8 cellular contexts compared by ENCODE assay signal in the genomic region with DNA sequence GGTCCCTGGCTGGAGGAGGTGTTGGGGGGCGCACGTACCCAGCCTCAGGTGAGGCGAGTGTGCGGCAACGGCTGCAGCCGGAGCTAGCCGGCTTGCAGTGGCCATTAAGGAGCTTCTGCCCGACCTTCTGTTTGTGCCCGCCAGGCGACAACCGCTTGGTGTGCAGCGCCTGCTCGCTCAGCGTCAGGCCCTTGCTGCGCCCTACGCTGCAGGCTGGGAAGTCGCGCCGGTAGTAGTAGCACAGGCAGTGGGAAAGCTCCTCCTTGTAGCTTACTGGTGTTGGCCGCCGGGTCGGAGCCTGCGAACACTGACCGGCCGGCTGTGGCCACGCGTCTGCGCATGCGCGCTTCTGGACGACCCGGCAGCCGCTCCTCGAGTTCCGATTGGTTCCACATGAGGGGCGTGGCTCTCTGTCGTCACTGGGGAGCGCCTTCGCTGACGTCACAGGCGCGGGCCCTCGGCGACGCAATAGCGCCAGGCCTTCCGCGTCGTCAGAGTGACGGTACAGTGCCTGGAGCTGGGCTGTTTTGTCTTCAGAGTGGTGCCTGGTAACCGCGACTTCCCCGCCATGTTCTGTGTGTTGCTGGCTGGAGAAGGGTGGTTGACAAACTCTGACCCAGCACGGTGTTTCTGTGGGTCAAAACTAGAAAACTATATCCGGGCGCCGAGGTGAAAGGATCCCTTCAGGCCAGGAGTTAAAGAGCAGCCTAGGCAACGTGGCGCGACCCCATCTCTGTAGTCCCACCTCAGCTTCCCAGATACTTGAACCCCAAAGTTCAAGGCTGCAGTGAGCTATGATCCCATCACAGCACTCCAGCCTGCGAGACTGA.
DNase-seq lines count a peak whose midpoint lies in the region; TF ChIP-seq lines count a peak whose summit lies in the region.

No MANE protein-coding gene starts in this region.

- in situ Hi-C loops in HAP-1 (cut with MboI; ENCODE audit: low sequenced_read_pairs), result no loop called here

- H3K36me3 ChIP-seq in HAP-1 (replicated peaks), result peaks cover 8% of the 10 kb centered on the region
- no peaks in the 10 kb centered on the region for H3K36me3 ChIP-seq in MM.1S (replicated peaks; ENCODE audit: insufficient read depth, low read length)
- H3K36me3 ChIP-seq in neuronal stem cell (replicated peaks in 1 of 2; ENCODE audit: control insufficient read depth in 2 of 2, insufficient read depth in 2 of 2, low read length in 2 of 2), result no peaks in the 10 kb centered on the region

- H3K4me1 ChIP-seq in HAP-1 (peaks cover 11% of the 10 kb centered on the region), MM.1S (ENCODE audit: low read length) (peaks cover 5% of the 10 kb centered on the region; the same call in 1 of the 2 replicates), neuronal stem cell (ENCODE audit: control insufficient read depth in 2 of 2, insufficient read depth in 1 of 2, low read depth in 1 of 2, low read length in 2 of 2) (peaks cover 2 to 7% of the 10 kb centered on the region in 2 donors)

- H2BK120ac ChIP-seq in neuronal stem cell (ENCODE audit: low read depth, low read length), result peak overlapping the region; percentile 91

- peak overlapping the region; percentile 30 for H4K91ac ChIP-seq in neuronal stem cell (ENCODE audit: low read depth, low read length, poor library complexity)

- H3K4ac ChIP-seq in neuronal stem cell (ENCODE audit: low read length), result no peak overlapping the region

- no peak overlapping the region for H2BK15ac ChIP-seq in neuronal stem cell (ENCODE audit: low read length)

- TF ChIP-seq CTCF in MM.1S (IDR thresholded peaks at IDR 0.05; ENCODE audit: low read length), result peak; percentile 16; the same call in 1 of the 2 replicates

- H3K4me3 ChIP-seq in HAP-1 (peak overlapping the region; percentile 85), MM.1S (ENCODE audit: low read length) (peak overlapping the region; percentile 93), neuronal stem cell (ENCODE audit: low read length in 2 of 2) (peak overlapping the region; percentile 91 to 98)

- H2BK5ac ChIP-seq in neuronal stem cell (ENCODE audit: low read length), result no peak overlapping the region

- H3K27ac ChIP-seq in MM.1S (ENCODE audit: low read length) (peak overlapping the region; percentile 90), neuronal stem cell (replicated peaks; ENCODE audit: low read length) (peak overlapping the region; percentile 75), substantia nigra (ENCODE audit: low read depth, low read length, poor library complexity, severe bottlenecking) (peak overlapping the region; percentile 91)

- no peaks in the 10 kb centered on the region for H4K20me1 ChIP-seq in MM.1S (ENCODE audit: insufficient read depth, low read length)

- H2BK12ac ChIP-seq in neuronal stem cell (ENCODE audit: low read length), result peak overlapping the region; percentile 98

- H4K8ac ChIP-seq in neuronal stem cell (ENCODE audit: low read depth, low read length), result no peak overlapping the region

- H3K4me2 ChIP-seq in MM.1S (ENCODE audit: low read depth, low read length) (peak overlapping the region; percentile 90), neuronal stem cell (ENCODE audit: insufficient read depth, low read length, poor library complexity, severe bottlenecking) (peak overlapping the region; percentile 96)

- peak overlapping the region; percentile 99 for H3K18ac ChIP-seq in neuronal stem cell (ENCODE audit: low read length)

- H3K9me2 ChIP-seq in MM.1S (replicated peaks; ENCODE audit: insufficient read depth, low read length), result no peaks in the 10 kb centered on the region

- H3K14ac ChIP-seq in neuronal stem cell (ENCODE audit: low read length), result peak overlapping the region; percentile 100

- H3K79me1 ChIP-seq in neuronal stem cell (ENCODE audit: low read depth, low read length), result no peaks in the 10 kb centered on the region

- peak overlapping the region; percentile 100 for H3K23ac ChIP-seq in neuronal stem cell (ENCODE audit: low read depth, low read length, poor library complexity)

- 0 out of 2 replicates have a peak, but pooled peaks cover 4% of the 10 kb centered on the region for H3F3A ChIP-seq in MM.1S (ENCODE audit: insufficient read depth, low read length)

- H3K9me3 ChIP-seq in HAP-1 (no peaks in the 10 kb centered on the region), MM.1S (replicated peaks; ENCODE audit: insufficient read depth, low read length) (no peaks in the 10 kb centered on the region), neuronal stem cell (replicated peaks in 1 of 2; ENCODE audit: control insufficient read depth in 2 of 2, insufficient read depth in 1 of 2, low read depth in 1 of 2, low read length in 2 of 2) (no peaks in the 10 kb centered on the region)

- DNase-seq in GDM1 (lab: John Stamatoyannopoulos, UW) (peak; percentile 98), HAP-1 (ENCODE audit: low spot score in 2 of 2) (peak; percentile 91 to 99), MM.1S (peak; percentile 97), SIG-M5 (lab: John Stamatoyannopoulos, UW) (peak; percentile 49), foreskin melanocyte (peak; percentile 96), neuronal stem cell (ENCODE audit: low spot score) (peak; percentile 99), substantia nigra (lab: John Stamatoyannopoulos, UW) (peak; percentile 80 to 99 (median 96))
- DNase-seq in activated naive CD4-positive, alpha-beta T cell (lab: John Stamatoyannopoulos, UW), result peak; percentile 94 to 99 (median 97)

- peaks cover 8% of the 10 kb centered on the region; the same call in 1 of the 2 replicates for H3K79me2 ChIP-seq in MM.1S (ENCODE audit: low read length)

- peak overlapping the region; percentile 60 for H2AK5ac ChIP-seq in neuronal stem cell (ENCODE audit: low read depth, low read length)

- no peaks in the 10 kb centered on the region for H3K27me3 ChIP-seq in HAP-1 (ENCODE audit: low read depth)
- no peaks in the 10 kb centered on the region for H3K27me3 ChIP-seq in MM.1S (replicated peaks; ENCODE audit: insufficient read depth, low read length)
- no peaks in the 10 kb centered on the region for H3K27me3 ChIP-seq in neuronal stem cell (ENCODE audit: control insufficient read depth in 3 of 3, insufficient read depth in 3 of 3, low read depth in 1 of 3, low read length in 3 of 3)

- peak overlapping the region; percentile 99 for H3K9ac ChIP-seq in MM.1S (ENCODE audit: low read length)
- H3K9ac ChIP-seq in neuronal stem cell (ENCODE audit: low read depth, low read length, poor library complexity), result peak overlapping the region; percentile 100

- H2AFZ ChIP-seq in MM.1S (ENCODE audit: low read length) (peak overlapping the region; percentile 79), neuronal stem cell (ENCODE audit: low read length) (peak overlapping the region; percentile 95)

- WGBS in neuronal stem cell (ENCODE audit: extremely low coverage in 2 of 2, insufficient read length in 2 of 2, insufficient replicate concordance in 1 of 2), 2 donors, result no CpG with 5 or more reads among the region's 61 CpGs

Comparison
In these comparisons a context has a peak if more than half of its experiments do, and no peak if none do; other contexts are left out.
1. Peak in every context shown above with its lines: DNase-seq, H3K4me3 ChIP-seq and H3K27ac ChIP-seq.
2. DNase-seq: peak in every context shown above with its lines; median percentile 99 in neuronal stem cell; 98 in GDM1; 97 in MM.1S; 97 in activated naive CD4-positive, alpha-beta T cell; 96 in foreskin melanocyte; 96 in substantia nigra; 95 in HAP-1; 49 in SIG-M5.